ENCODE assay signal across 1 cellular context in genomic region chr5:78925102-78925876, GRCh38.
TF ChIP-seq lines count a peak whose summit lies in the region.

No MANE protein-coding gene starts in this region.

TF ChIP-seq in GM23338, 12 proteins besides CTCF, POLR2A, EP300 and RAD21:
- TF ChIP-seq, protein P1, sequence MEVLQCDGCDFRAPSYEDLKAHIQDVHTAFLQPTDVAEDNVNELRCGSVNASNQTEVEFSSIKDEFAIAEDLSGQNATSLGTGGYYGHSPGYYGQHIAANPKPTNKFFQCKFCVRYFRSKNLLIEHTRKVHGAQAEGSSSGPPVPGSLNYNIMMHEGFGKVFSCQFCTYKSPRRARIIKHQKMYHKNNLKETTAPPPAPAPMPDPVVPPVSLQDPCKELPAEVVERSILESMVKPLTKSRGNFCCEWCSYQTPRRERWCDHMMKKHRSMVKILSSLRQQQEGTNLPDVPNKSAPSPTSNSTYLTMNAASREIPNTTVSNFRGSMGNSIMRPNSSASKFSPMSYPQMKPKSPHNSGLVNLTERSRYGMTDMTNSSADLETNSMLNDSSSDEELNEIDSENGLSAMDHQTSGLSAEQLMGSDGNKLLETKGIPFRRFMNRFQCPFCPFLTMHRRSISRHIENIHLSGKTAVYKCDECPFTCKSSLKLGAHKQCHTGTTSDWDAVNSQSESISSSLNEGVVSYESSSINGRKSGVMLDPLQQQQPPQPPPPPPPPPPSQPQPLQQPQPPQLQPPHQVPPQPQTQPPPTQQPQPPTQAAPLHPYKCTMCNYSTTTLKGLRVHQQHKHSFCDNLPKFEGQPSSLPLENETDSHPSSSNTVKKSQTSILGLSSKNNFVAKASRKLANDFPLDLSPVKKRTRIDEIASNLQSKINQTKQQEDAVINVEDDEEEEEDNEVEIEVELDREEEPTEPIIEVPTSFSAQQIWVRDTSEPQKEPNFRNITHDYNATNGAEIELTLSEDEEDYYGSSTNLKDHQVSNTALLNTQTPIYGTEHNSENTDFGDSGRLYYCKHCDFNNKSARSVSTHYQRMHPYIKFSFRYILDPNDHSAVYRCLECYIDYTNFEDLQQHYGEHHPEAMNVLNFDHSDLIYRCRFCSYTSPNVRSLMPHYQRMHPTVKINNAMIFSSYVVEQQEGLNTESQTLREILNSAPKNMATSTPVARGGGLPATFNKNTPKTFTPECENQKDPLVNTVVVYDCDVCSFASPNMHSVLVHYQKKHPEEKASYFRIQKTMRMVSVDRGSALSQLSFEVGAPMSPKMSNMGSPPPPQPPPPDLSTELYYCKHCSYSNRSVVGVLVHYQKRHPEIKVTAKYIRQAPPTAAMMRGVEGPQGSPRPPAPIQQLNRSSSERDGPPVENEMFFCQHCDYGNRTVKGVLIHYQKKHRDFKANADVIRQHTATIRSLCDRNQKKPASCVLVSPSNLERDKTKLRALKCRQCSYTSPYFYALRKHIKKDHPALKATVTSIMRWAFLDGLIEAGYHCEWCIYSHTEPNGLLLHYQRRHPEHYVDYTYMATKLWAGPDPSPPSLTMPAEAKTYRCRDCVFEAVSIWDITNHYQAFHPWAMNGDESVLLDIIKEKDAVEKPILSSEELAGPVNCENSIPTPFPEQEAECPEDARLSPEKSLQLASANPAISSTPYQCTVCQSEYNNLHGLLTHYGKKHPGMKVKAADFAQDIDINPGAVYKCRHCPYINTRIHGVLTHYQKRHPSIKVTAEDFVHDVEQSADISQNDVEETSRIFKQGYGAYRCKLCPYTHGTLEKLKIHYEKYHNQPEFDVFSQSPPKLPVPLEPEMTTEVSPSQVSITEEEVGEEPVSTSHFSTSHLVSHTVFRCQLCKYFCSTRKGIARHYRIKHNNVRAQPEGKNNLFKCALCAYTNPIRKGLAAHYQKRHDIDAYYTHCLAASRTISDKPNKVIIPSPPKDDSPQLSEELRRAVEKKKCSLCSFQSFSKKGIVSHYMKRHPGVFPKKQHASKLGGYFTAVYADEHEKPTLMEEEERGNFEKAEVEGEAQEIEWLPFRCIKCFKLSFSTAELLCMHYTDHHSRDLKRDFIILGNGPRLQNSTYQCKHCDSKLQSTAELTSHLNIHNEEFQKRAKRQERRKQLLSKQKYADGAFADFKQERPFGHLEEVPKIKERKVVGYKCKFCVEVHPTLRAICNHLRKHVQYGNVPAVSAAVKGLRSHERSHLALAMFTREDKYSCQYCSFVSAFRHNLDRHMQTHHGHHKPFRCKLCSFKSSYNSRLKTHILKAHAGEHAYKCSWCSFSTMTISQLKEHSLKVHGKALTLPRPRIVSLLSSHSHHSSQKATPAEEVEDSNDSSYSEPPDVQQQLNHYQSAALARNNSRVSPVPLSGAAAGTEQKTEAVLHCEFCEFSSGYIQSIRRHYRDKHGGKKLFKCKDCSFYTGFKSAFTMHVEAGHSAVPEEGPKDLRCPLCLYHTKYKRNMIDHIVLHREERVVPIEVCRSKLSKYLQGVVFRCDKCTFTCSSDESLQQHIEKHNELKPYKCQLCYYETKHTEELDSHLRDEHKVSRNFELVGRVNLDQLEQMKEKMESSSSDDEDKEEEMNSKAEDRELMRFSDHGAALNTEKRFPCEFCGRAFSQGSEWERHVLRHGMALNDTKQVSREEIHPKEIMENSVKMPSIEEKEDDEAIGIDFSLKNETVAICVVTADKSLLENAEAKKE (CRISPR knock-in tag; IDR thresholded peaks at IDR 0.05) = no peak
- no peak for TF ChIP-seq EZH2phosphoT487 (IDR thresholded peaks at IDR 0.05; ENCODE audit: unreplicated experiment)
- TF ChIP-seq JUNB (IDR thresholded peaks at IDR 0.05; ENCODE audit: unreplicated experiment) = no peak
- TF ChIP-seq ZNF114 (CRISPR knock-in tag; IDR thresholded peaks at IDR 0.05) = no peak
- TF ChIP-seq NANOG (IDR thresholded peaks at IDR 0.05; ENCODE audit: borderline replicate concordance) = no peak
- TF ChIP-seq CREB1 (CRISPR knock-in tag; IDR thresholded peaks at IDR 0.05; ENCODE audit: low read depth) = no peak
- no peak for TF ChIP-seq ZNF331 (CRISPR knock-in tag; IDR thresholded peaks at IDR 0.05; ENCODE audit: low read depth)
- TF ChIP-seq REST (IDR thresholded peaks at IDR 0.05; ENCODE audit: unreplicated experiment) = no peak
